11 cellular contexts compared by ENCODE assay signal in genomic region chr1:8398086-8398485, GRCh38.
DNase-seq lines count a peak whose midpoint lies in the region; ATAC-seq and TF ChIP-seq lines count a peak whose summit lies in the region.
"Had no signal": no experiment of that assay in that cellular context is flagged by ENCODE, and none has a peak within 500 bp of the region (broad histone marks: within the 10 kb centered on the region; RNA-seq: fewer than 3 reads in every experiment).

No MANE protein-coding gene starts in this region.

- TF ChIP-seq CTCF in left ventricle myocardium inferior (IDR thresholded peaks at IDR 0.05; ENCODE audit: borderline replicate concordance) (no peak), mesothelial cell of epicardium (IDR thresholded peaks at IDR 0.05; ENCODE audit: unreplicated experiment) (no peak), uterus (IDR thresholded peaks at IDR 0.05) (no peak)

- H3K9me3 Mint-ChIP-seq in activated naive CD8-positive, alpha-beta T cell treated with anti-CD3 and anti-CD28 coated beads, Interleukin-2, amount 10 ng/mL, durations not matched to agents 7 days and 5 days = no peaks in the 10 kb centered on the region
- H3K9me3 Mint-ChIP-seq in mesothelial cell of epicardium = peaks cover 4% of the 10 kb centered on the region

- H3K27ac ChIP-seq in left ventricle myocardium inferior (replicated peaks) (peak overlapping the region; percentile 89), uterus (peak overlapping the region; percentile 73 to 81)

- H3K36me3 Mint-ChIP-seq in activated naive CD8-positive, alpha-beta T cell treated with anti-CD3 and anti-CD28 coated beads, Interleukin-2, amount 10 ng/mL, durations not matched to agents 7 days and 5 days = peaks cover 34% of the 10 kb centered on the region
- peaks cover 16% of the 10 kb centered on the region for H3K36me3 Mint-ChIP-seq in mesothelial cell of epicardium

- H3K4me3 ChIP-seq in left ventricle myocardium inferior (no peak overlapping the region), uterus (no peak overlapping the region)

- H3K9me3 ChIP-seq in left ventricle myocardium inferior (replicated peaks) = no peaks in the 10 kb centered on the region
- no peaks in the 10 kb centered on the region for H3K9me3 ChIP-seq in uterus
- H3K9me3 ChIP-seq: Caco-2 had no signal

- no peak for TF ChIP-seq POLR2A in uterus (IDR thresholded peaks at IDR 0.05)

- peaks cover 43% of the 10 kb centered on the region for H3K4me1 Mint-ChIP-seq in activated naive CD8-positive, alpha-beta T cell treated with anti-CD3 and anti-CD28 coated beads, Interleukin-2, amount 10 ng/mL, durations not matched to agents 7 days and 5 days
- H3K4me1 Mint-ChIP-seq in mesothelial cell of epicardium = peaks cover 52% of the 10 kb centered on the region

- no peaks in the 10 kb centered on the region for H3K27me3 Mint-ChIP-seq in activated naive CD8-positive, alpha-beta T cell treated with anti-CD3 and anti-CD28 coated beads, Interleukin-2, amount 10 ng/mL, durations not matched to agents 7 days and 5 days
- no peaks in the 10 kb centered on the region for H3K27me3 Mint-ChIP-seq in mesothelial cell of epicardium (ENCODE audit: low read depth)

- H3K27me3 ChIP-seq in left ventricle myocardium inferior (ENCODE audit: low read depth) (no peaks in the 10 kb centered on the region), uterus (no peaks in the 10 kb centered on the region)

- peak overlapping the region; percentile 39 for H3K4me3 Mint-ChIP-seq in activated naive CD8-positive, alpha-beta T cell treated with anti-CD3 and anti-CD28 coated beads, Interleukin-2, amount 10 ng/mL, durations not matched to agents 7 days and 5 days
- no peak overlapping the region for H3K4me3 Mint-ChIP-seq in mesothelial cell of epicardium

- ATAC-seq in left cardiac atrium (no peak), HG03378 (IDR thresholded peaks at IDR 0.05; ENCODE audit: unreplicated experiment) (no peak), GM18909 (IDR thresholded peaks at IDR 0.05; ENCODE audit: poor library complexity, unreplicated experiment) (no peak)
- ATAC-seq in activated naive CD8-positive, alpha-beta T cell treated with anti-CD3 and anti-CD28 coated beads, Interleukin-2, amount 10 ng/mL, durations not matched to agents 7 days and 5 days (ENCODE audit: low read depth) = no peak

- POLR2A ChIA-PET in activated naive CD8-positive, alpha-beta T cell treated with anti-CD3 and anti-CD28 coated beads, Interleukin-2, amount 10 ng/mL, durations not matched to agents 7 days and 5 days (lab: Charles Lee) = interaction anchor here (1.0 kb wide), 1 partner anchor 33 kb away, joined by 3 read pairs; no protein-coding TSS in a partner anchor

- no peak for DNase-seq in left ventricle myocardium inferior
- no peak for DNase-seq in left cardiac atrium
- DNase-seq in activated naive CD8-positive, alpha-beta T cell treated with anti-CD3 and anti-CD28 coated beads, Interleukin-2, amount 10 ng/mL, durations not matched to agents 7 days and 5 days = no peak
- no peak for DNase-seq in mesothelial cell of epicardium (ENCODE audit: low spot score in 2 of 2, unreplicated experiment in 2 of 2)
- no peak for DNase-seq in uterus
- DNase-seq in DMS114 treated with DMSO at 0.1 percent for 48 hours (lab: John Stamatoyannopoulos, UW; ENCODE audit: unreplicated experiment) = no peak
- DNase-seq: Caco-2; central memory CD4-positive, alpha-beta T cell; NCI-H748 treated with DMSO at 0.1 percent for 48 hours had no signal

- H3K36me3 ChIP-seq in left ventricle myocardium inferior = peaks cover 16% of the 10 kb centered on the region
- no peaks in the 10 kb centered on the region for H3K36me3 ChIP-seq in uterus

- H3K27ac Mint-ChIP-seq in activated naive CD8-positive, alpha-beta T cell treated with anti-CD3 and anti-CD28 coated beads, Interleukin-2, amount 10 ng/mL, durations not matched to agents 7 days and 5 days = peak overlapping the region; percentile 77
- H3K27ac Mint-ChIP-seq in mesothelial cell of epicardium = peak overlapping the region; percentile 90

- H3K4me1 ChIP-seq in left ventricle myocardium inferior (peaks cover 89% of the 10 kb centered on the region), uterus (peaks cover 11 to 28% of the 10 kb centered on the region in 2 donors)

- intact Hi-C loops in left ventricle myocardium inferior (cut with micrococcal nuclease) = no loop called here
- intact Hi-C loops in left cardiac atrium (cut with DNase I) = no loop called here
- intact Hi-C loops in uterus (cut with DNase I; ENCODE audit: low total_unique reads) = no loop called here
